Comparison of ENCODE assay signal across 28 cellular contexts in the genomic region with DNA sequence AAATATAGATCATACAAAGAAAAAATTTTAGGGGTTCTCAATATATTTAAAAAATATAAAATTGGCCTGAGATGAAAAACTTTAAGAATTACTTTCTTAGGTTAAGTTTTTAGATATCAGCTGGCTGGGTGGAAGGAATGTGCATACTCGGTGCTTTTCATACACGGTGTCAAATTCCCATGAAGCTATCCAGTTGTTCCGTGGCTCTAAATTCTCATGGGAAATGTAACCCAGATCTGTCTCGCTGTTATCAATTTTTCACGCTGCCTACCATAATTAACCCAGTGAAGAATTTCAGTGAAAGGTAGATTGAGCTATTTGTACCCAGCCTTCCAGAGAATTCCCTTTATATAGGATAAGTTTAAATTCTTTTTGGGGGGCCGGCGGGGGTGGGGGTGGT. TPM values are rescaled to one million over a fixed set of nuclear protein-coding genes. Genes with fewer than 3 reads are reported as not detected.
"Had no signal": no experiment of that assay in that cellular context is flagged by ENCODE, and none has a peak within 500 bp of the region (broad histone marks: within the 10 kb centered on the region; RNA-seq: fewer than 3 reads in every experiment).

No MANE protein-coding gene starts in this region.

- H3K9me3 ChIP-seq: neutrophil, pancreas, right lobe of liver, thoracic aorta, thyroid gland had no signal

- H3K4me1 ChIP-seq: pancreas, psoas muscle, right lobe of liver, sigmoid colon, stomach, thyroid gland, tibial nerve, upper lobe of left lung had no signal

- H3K27me3 ChIP-seq: neutrophil, pancreas, right lobe of liver, sigmoid colon, stomach, thyroid gland, tibial nerve, upper lobe of left lung had no signal

- DNase-seq: naive thymus-derived CD8-positive, alpha-beta T cell; nephron progenitor cell; nucleus accumbens; pancreas; posterior cingulate gyrus; psoas muscle; right cardiac atrium; right lobe of liver; sigmoid colon; small intestine; stimulated activated CD4-positive, alpha-beta T cell treated with anti-CD3 and anti-CD28 coated beads, Interleukin-15, amount 100 ng/mL, for 24 hours; stimulated activated CD4-positive, alpha-beta T cell treated with anti-CD3 and anti-CD28 coated beads, Interleukin-2, amount 100 ng/mL, for 24 hours; stimulated activated CD4-positive, alpha-beta T cell treated with anti-CD3 and anti-CD28 coated beads, Interleukin-2, amount 100 ng/mL, for 48 hours; stimulated activated CD4-positive, alpha-beta T cell treated with anti-CD3 and anti-CD28 coated beads, Interleukin-4, amount 100 ng/mL, for 24 hours; stimulated activated naive B cell treated with anti-CD40 and anti-IgM and Interleukin-4, amounts not matched to agents 10 μg/mL and 1 μg/mL and 100 μg/mL, for 72 hours; stimulated activated naive CD4-positive, alpha-beta T cell treated with Interleukin-2 at 50 U/mL for 16 hours; stomach; thyroid gland; trophoblast cell; upper lobe of left lung had no signal

- H3K36me3 ChIP-seq: neutrophil, pancreas, right lobe of liver, sigmoid colon, thoracic aorta, thyroid gland, upper lobe of left lung had no signal

- H3K27ac ChIP-seq: neutrophil, pancreas, psoas muscle, right lobe of liver, sigmoid colon, stomach, thoracic aorta, thyroid gland, tibial nerve, upper lobe of left lung had no signal

- H3K4me3 ChIP-seq: pancreas, psoas muscle, right lobe of liver, sigmoid colon, stomach, thoracic aorta, thyroid gland, tibial nerve, upper lobe of left lung had no signal

RNA-seq across cellular contexts. Expression of gene ZNF835, which starts 11.6 kb away (rescaled TPM):
- total RNA-seq: neural crest cell, osteocyte had no signal

RNA-seq across cellular contexts. Expression of gene SMIM17, which starts 40.2 kb away (rescaled TPM):
- total RNA-seq: naive thymus-derived CD8-positive, alpha-beta T cell; natural killer cell treated with Interleukin-12 subunit alpha and Interleukin-12 subunit beta and Interleukin-15 and Interleukin-18, amount 100 ng/mL, for 72 hours; psoas muscle; right lobe of liver; subcutaneous adipose tissue; thyroid gland; ureter had no signal
